Comparison of ENCODE assay signal across 1 cellular context in the genomic region with DNA sequence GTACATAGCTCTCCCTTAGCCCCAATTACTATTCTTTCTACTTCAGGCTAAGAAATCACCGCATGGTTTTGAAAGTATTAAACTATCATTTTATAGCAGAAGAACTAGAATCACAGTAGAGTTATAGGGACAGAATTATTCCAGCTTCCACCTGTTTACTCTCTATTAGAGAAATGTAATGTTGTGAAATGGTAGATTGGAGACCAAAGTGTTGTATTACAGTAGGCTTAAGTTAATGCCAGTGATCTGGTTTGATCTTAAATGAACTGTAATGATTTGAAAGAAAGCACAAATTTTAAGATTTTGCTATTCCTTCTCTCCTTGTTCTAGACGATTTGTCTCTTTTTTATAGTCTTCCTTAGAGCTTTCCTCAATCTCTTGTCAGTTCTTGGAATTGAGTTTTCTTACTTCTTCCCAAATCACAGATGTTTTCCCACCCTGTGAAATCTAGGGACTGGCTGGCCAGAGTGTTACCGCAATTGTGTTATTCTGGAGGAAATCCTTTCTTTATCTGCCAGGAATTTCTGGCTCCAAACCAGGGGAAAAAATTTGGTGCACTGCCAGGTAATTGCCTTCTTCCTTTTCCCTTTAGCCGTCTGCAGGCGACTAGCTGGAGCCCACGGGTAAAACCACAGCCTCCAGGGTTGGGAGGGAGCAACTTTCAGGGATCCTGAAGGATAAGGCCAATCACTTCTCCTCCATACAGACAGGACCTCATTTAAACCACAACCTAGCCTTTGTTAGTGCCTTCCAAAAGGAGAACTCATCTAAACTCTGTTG.
TF ChIP-seq lines count a peak whose summit lies in the region.

No MANE protein-coding gene starts in this region.

TF ChIP-seq in H1, 55 proteins besides CTCF, POLR2A, EP300 and RAD21:
- TF ChIP-seq, protein P1, sequence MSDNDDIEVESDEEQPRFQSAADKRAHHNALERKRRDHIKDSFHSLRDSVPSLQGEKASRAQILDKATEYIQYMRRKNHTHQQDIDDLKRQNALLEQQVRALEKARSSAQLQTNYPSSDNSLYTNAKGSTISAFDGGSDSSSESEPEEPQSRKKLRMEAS (IDR thresholded peaks at IDR 0.05): no peak
- no peak for TF ChIP-seq KDM1A (IDR thresholded peaks at IDR 0.05; ENCODE audit: borderline replicate concordance, low read length)
- TF ChIP-seq BRCA1 (IDR thresholded peaks at IDR 0.05; ENCODE audit: low read depth, low read length): no peak
- no peak for TF ChIP-seq SRF (IDR thresholded peaks at IDR 0.05; ENCODE audit: low read depth, low read length)
